8 cellular contexts compared by ENCODE assay signal in genomic region chr19:5621311-5621944, GRCh38. TPM values are rescaled to one million over a fixed set of nuclear protein-coding genes. Genes with fewer than 3 reads are reported as not detected.
DNase-seq lines count a peak whose midpoint lies in the region; ATAC-seq and TF ChIP-seq lines count a peak whose summit lies in the region.

No MANE protein-coding gene starts in this region.

- peaks cover 24 to 52% of the 10 kb centered on the region in 2 donors for H3K4me1 ChIP-seq in adrenal gland (replicated peaks in 1 of 2)

- H3K9me3 ChIP-seq in adrenal gland (replicated peaks in 1 of 3): no peaks in the 10 kb centered on the region

- DNase-seq in DMS53 (lab: John Stamatoyannopoulos, UW): peak; percentile 29
- DNase-seq in DMS53 treated with DMSO at 0.1 percent for 48 hours (lab: John Stamatoyannopoulos, UW; ENCODE audit: unreplicated experiment): no peak
- DNase-seq in adrenal gland: peak; percentile 35 to 81 (median 65)
- DNase-seq in kidney tubule cell (ENCODE audit: low spot score): peak; percentile 25
- DNase-seq in substantia nigra (lab: John Stamatoyannopoulos, UW): peak in 37 of 49 donors; percentile 7 to 78 (median 41)
- DNase-seq in SW480 (ENCODE audit: low spot score): no peak
- no peak for DNase-seq in NCI-H2196 (lab: John Stamatoyannopoulos, UW; ENCODE audit: unreplicated experiment)

- ATAC-seq in HG02840 (IDR thresholded peaks at IDR 0.05; ENCODE audit: low FRiP score, unreplicated experiment): no peak

- no peak for TF ChIP-seq CTCF in adrenal gland (IDR thresholded peaks at IDR 0.05)

- H3K36me3 ChIP-seq in adrenal gland (replicated peaks in 1 of 2): peaks cover 0 to 60% of the 10 kb centered on the region in 2 donors

- intact Hi-C loops in adrenal gland (cut with DNase I): no loop called here

- H3K4me3 ChIP-seq in adrenal gland: peak overlapping the region; percentile 46 to 93 (median 84)

- WGBS in adrenal gland, 4 donors: 10 to 28% (median 16%) methylated on average over 11 to 14 of the region's 14 CpGs

- H3K27ac ChIP-seq in adrenal gland (peak overlapping the region; percentile 84 to 95 (median 91)), substantia nigra (ENCODE audit: low read depth, low read length, poor library complexity, severe bottlenecking) (peak overlapping the region; percentile 92)

- no peaks in the 10 kb centered on the region for H3K27me3 ChIP-seq in adrenal gland

- peak in 1 of 2 donors; percentile 42 for TF ChIP-seq POLR2A in adrenal gland (IDR thresholded peaks at IDR 0.05)

RNA-seq across cellular contexts. Expression of gene SAFB2, which starts 1.1 kb away (rescaled TPM):
- 100 to 1,000 TPM in 2 of 8 donors, 10 to 100 TPM in 6; 27.1 to 157 (median 62.4) TPM for total RNA-seq in adrenal gland
- polyA plus RNA-seq in adrenal gland: 100 to 1,000 TPM in 2 of 3 donors, 10 to 100 TPM in 1; 66.9 to 254 (median 165) TPM

RNA-seq across cellular contexts. Expression of gene SAFB, which starts 1.5 kb away (rescaled TPM):
- total RNA-seq in adrenal gland: 100 to 1,000 TPM in 1 of 8 donors, 10 to 100 TPM in 7; 38.8 to 111 (median 55.5) TPM
- polyA plus RNA-seq in adrenal gland: 100 to 1,000 TPM in 2 of 3 donors, 10 to 100 TPM in 1; 46.4 to 125 (median 111) TPM

RNA-seq across cellular contexts. Expression of gene TINCR, which starts 53.7 kb away (rescaled TPM):
- 1 to 10 TPM in 2 of 8 donors, under 1 TPM in 3, not detected in 3; 0.22 to 3.0 (median 0.28) TPM for total RNA-seq in adrenal gland
- polyA plus RNA-seq in adrenal gland: 1 to 10 TPM in 1 of 3 donors, under 1 TPM in 2; 0.77 to 1.6 (median 0.99) TPM

RNA-seq across cellular contexts. Expression of gene MICOS13, which starts 58.9 kb away (rescaled TPM):
- 10 to 100 TPM; 40.2 to 92.8 (median 57.9) TPM for total RNA-seq in adrenal gland
- polyA plus RNA-seq in adrenal gland: 100 to 1,000 TPM in 2 of 3 donors, 10 to 100 TPM in 1; 23.4 to 211 (median 162) TPM

RNA-seq across cellular contexts. Expression of gene HSD11B1L, which starts 59.4 kb away (rescaled TPM):
- 10 to 100 TPM in 7 of 8 donors, 1 to 10 TPM in 1; 6.3 to 40.5 (median 13.9) TPM for total RNA-seq in adrenal gland
- polyA plus RNA-seq in adrenal gland: 10 to 100 TPM in 2 of 3 donors, 1 to 10 TPM in 1; 3.4 to 33.9 (median 23.7) TPM

Comparison
In these comparisons a context has a peak if more than half of its experiments do, and no peak if none do; other contexts are left out.
1. DNase-seq: peak in DMS53 (single experiment), adrenal gland (7 of 7), kidney tubule cell (single experiment) and substantia nigra (37 of 49); none in DMS53 treated with DMSO at 0.1 percent for 48 hours (single experiment), SW480 (single experiment) and NCI-H2196 (single experiment).